Comparison of ENCODE assay signal across 8 cellular contexts in genomic region chr3:138786788-138787276, GRCh38. TPM values are rescaled to one million over a fixed set of nuclear protein-coding genes. Genes with fewer than 3 reads are reported as not detected.
DNase-seq lines count a peak whose midpoint lies in the region; ATAC-seq, FAIRE-seq and TF ChIP-seq lines count a peak whose summit lies in the region.
"Had no signal": no experiment of that assay in that cellular context is flagged by ENCODE, and none has a peak within 500 bp of the region (broad histone marks: within the 10 kb centered on the region; RNA-seq: fewer than 3 reads in every experiment).

No MANE protein-coding gene starts in this region.

- H3K36me3 ChIP-seq in esophagus squamous epithelium, result peaks cover 0 to 29% (median 0%) of the 10 kb centered on the region in 3 donors
- no peaks in the 10 kb centered on the region for H3K36me3 ChIP-seq in small intestine (ENCODE audit: control insufficient read depth in 2 of 2, insufficient read depth in 2 of 2, low read length in 2 of 2)
- H3K36me3 ChIP-seq: SJSA1 had no signal

- FAIRE-seq in small intestine (lab: Jason Lieb, UNC), result no peak

- no peak for TF ChIP-seq POLR2A in esophagus squamous epithelium (IDR thresholded peaks at IDR 0.05)

- ATAC-seq in GM21786 (IDR thresholded peaks at IDR 0.05; ENCODE audit: unreplicated experiment) (peak; percentile 44), HG03354 (IDR thresholded peaks at IDR 0.05; ENCODE audit: poor library complexity, severe bottlenecking, unreplicated experiment) (no peak)

- H3K4me1 ChIP-seq in esophagus squamous epithelium (peaks cover 0 to 20% (median 0%) of the 10 kb centered on the region in 3 donors), small intestine (ENCODE audit: control insufficient read depth in 2 of 2, insufficient read depth in 1 of 2, low read depth in 1 of 2, low read length in 1 of 2) (no peaks in the 10 kb centered on the region)
- H3K4me1 ChIP-seq: SJSA1 had no signal

- DNase-seq in RPMI8226 (peak; percentile 11), esophagus squamous epithelium (lab: John Stamatoyannopoulos, UW) (no peak), NCI-H1417 treated with DMSO at 0.1 percent for 48 hours (lab: John Stamatoyannopoulos, UW) (no peak), small intestine (no peak)

- H3K27ac ChIP-seq in esophagus squamous epithelium, result peak overlapping the region in 3 of 4 donors; percentile 25 to 58 (median 26)
- H3K27ac ChIP-seq in skin epidermis, result peak overlapping the region in 15 of 21 experiments; percentile 2 to 80 (median 35)
- H3K27ac ChIP-seq in small intestine (ENCODE audit: low read depth in 1 of 2, low read length in 1 of 2), result no peak overlapping the region
- H3K27ac ChIP-seq: SJSA1 had no signal

- 19 to 41% methylated on average over 3 of the region's 3 CpGs for WGBS in esophagus squamous epithelium, 2 donors
- WGBS in small intestine, 3 donors, result 73 to 80% (median 75%) methylated on average over 3 of the region's 3 CpGs

- no peak overlapping the region for H3K4me3 ChIP-seq in esophagus squamous epithelium
- no peak overlapping the region for H3K4me3 ChIP-seq in skin epidermis
- no peak overlapping the region for H3K4me3 ChIP-seq in small intestine (ENCODE audit: low read depth in 1 of 2, low read length in 2 of 2)
- H3K4me3 ChIP-seq: SJSA1 had no signal

- TF ChIP-seq CTCF in esophagus squamous epithelium (IDR thresholded peaks at IDR 0.05), result no peak

- no peaks in the 10 kb centered on the region for H3K27me3 ChIP-seq in esophagus squamous epithelium
- no peaks in the 10 kb centered on the region for H3K27me3 ChIP-seq in small intestine (ENCODE audit: control insufficient read depth in 2 of 2, insufficient read depth in 2 of 2, low read length in 2 of 2)
- H3K27me3 ChIP-seq: SJSA1 had no signal

- H3K9me3 ChIP-seq in esophagus squamous epithelium (no peaks in the 10 kb centered on the region), small intestine (ENCODE audit: control insufficient read depth, low read depth) (no peaks in the 10 kb centered on the region)
- H3K9me3 ChIP-seq: SJSA1 had no signal

- intact Hi-C loops in esophagus squamous epithelium (cut with DNase I), result no loop called here

RNA-seq across cellular contexts. Expression of gene PIK3CB, which starts 47.9 kb away (rescaled TPM):
- total RNA-seq in esophagus squamous epithelium, result 10 to 100 TPM; 14.7 to 36.2 (median 28.5) TPM
- polyA plus RNA-seq in small intestine, result 10 to 100 TPM; 16.2 to 19.9 (median 18.5) TPM

Comparison
In these comparisons a context has a peak if more than half of its experiments do, and no peak if none do; other contexts are left out.
1. H3K27ac ChIP-seq: peak in esophagus squamous epithelium (3 of 4) and skin epidermis (15 of 21); none in small intestine (0 of 2).